In genomic region chr11:36034572-36035331, GRCh38 we compare ENCODE assay signal across 11 cellular contexts.
DNase-seq lines count a peak whose midpoint lies in the region; ATAC-seq and TF ChIP-seq lines count a peak whose summit lies in the region.
"Had no signal": no experiment of that assay in that cellular context is flagged by ENCODE, and none has a peak within 500 bp of the region (broad histone marks: within the 10 kb centered on the region; RNA-seq: fewer than 3 reads in every experiment).

No MANE protein-coding gene starts in this region.

- 95 to 98% methylated on average over 5 to 10 of the region's 10 CpGs for WGBS in endodermal cell (ENCODE audit: insufficient coverage in 1 of 2, insufficient read length in 1 of 2), 2 experiments

- H3K27ac ChIP-seq in endodermal cell (ENCODE audit: low read depth, low read length) (no peak overlapping the region), colonic mucosa (no peak overlapping the region)

- H3K4me3 Mint-ChIP-seq in endodermal cell (no peak overlapping the region), progenitor cell of endocrine pancreas (ENCODE audit: low read depth) (no peak overlapping the region)

- DNase-seq in GM04504 (ENCODE audit: low read depth) = peak; percentile 59
- DNase-seq in RPMI7951 (ENCODE audit: low read depth) = peak; percentile 87
- DNase-seq in endodermal cell = no peak
- no peak for DNase-seq in progenitor cell of endocrine pancreas (ENCODE audit: low spot score, unreplicated experiment)
- no peak for DNase-seq in stimulated activated CD4-positive, alpha-beta T cell treated with anti-CD3 and anti-CD28 coated beads, Interleukin-15, amount 100 ng/mL, for 24 hours
- DNase-seq in colonic mucosa = no peak
- DNase-seq: activated effector memory CD4-positive, alpha-beta T cell treated with Interleukin-2 at 50 U/mL for 16 hours; GDM1; MV-4-11 had no signal

- H3K27ac Mint-ChIP-seq in endodermal cell (peak overlapping the region; percentile 46), progenitor cell of endocrine pancreas (peak overlapping the region; percentile 65)

- H3K9me3 ChIP-seq in endodermal cell (ENCODE audit: control insufficient read depth, low read length) (no peaks in the 10 kb centered on the region), colonic mucosa (no peaks in the 10 kb centered on the region)

- H3K9me3 Mint-ChIP-seq in endodermal cell (peaks cover 2% of the 10 kb centered on the region), progenitor cell of endocrine pancreas (ENCODE audit: low read depth) (peaks cover 8% of the 10 kb centered on the region)

- H3K27me3 Mint-ChIP-seq in endodermal cell (ENCODE audit: insufficient read depth) (no peaks in the 10 kb centered on the region), progenitor cell of endocrine pancreas (no peaks in the 10 kb centered on the region)

- intact Hi-C loops in colonic mucosa (cut with DNase I) = no loop called here

- peaks cover 35% of the 10 kb centered on the region for H3K36me3 Mint-ChIP-seq in endodermal cell (ENCODE audit: low read depth)
- peaks cover 5% of the 10 kb centered on the region for H3K36me3 Mint-ChIP-seq in progenitor cell of endocrine pancreas (ENCODE audit: insufficient read depth)

- ATAC-seq in HG03469 (IDR thresholded peaks at IDR 0.05; ENCODE audit: unreplicated experiment) (no peak), HG02759 (IDR thresholded peaks at IDR 0.05; ENCODE audit: unreplicated experiment) (no peak)

- peaks cover 12% of the 10 kb centered on the region for H3K36me3 ChIP-seq in endodermal cell (ENCODE audit: control insufficient read depth, insufficient read depth, low read length)
- no peaks in the 10 kb centered on the region for H3K36me3 ChIP-seq in colonic mucosa

- H3K27me3 ChIP-seq in endodermal cell (ENCODE audit: control insufficient read depth, insufficient read depth, low read length, poor library complexity, severe bottlenecking) (no peaks in the 10 kb centered on the region), colonic mucosa (no peaks in the 10 kb centered on the region)

- H3K9ac ChIP-seq in endodermal cell (ENCODE audit: extremely low read depth, low read length, poor library complexity, severe bottlenecking) (no peak overlapping the region), colonic mucosa (ENCODE audit: low read depth in 2 of 2, low read length in 2 of 2) (no peak overlapping the region)

- H3K4me1 ChIP-seq in endodermal cell (ENCODE audit: control insufficient read depth, insufficient read depth, low read length) (peaks cover 3% of the 10 kb centered on the region), colonic mucosa (no peaks in the 10 kb centered on the region)

- TF ChIP-seq CTCF in endodermal cell (conservative IDR thresholded peaks at IDR 0.05) (no peak), progenitor cell of endocrine pancreas (IDR thresholded peaks at IDR 0.05; ENCODE audit: unreplicated experiment) (no peak), colonic mucosa (IDR thresholded peaks at IDR 0.05) (no peak)

- H3K4me3 ChIP-seq in endodermal cell (ENCODE audit: low read length) (no peak overlapping the region), colonic mucosa (no peak overlapping the region)

- H3K4me1 Mint-ChIP-seq in endodermal cell (peaks cover 28% of the 10 kb centered on the region), progenitor cell of endocrine pancreas (ENCODE audit: low read depth) (peaks cover 8% of the 10 kb centered on the region)

Comparison
In these comparisons a context has a peak if more than half of its experiments do, and no peak if none do; other contexts are left out.
1. DNase-seq: peak in GM04504 (single experiment) and RPMI7951 (single experiment); none in endodermal cell (single experiment), progenitor cell of endocrine pancreas (single experiment), stimulated activated CD4-positive, alpha-beta T cell treated with anti-CD3 and anti-CD28 coated beads, Interleukin-15, amount 100 ng/mL, for 24 hours (single experiment) and colonic mucosa (single experiment).